14 cellular contexts compared by ENCODE assay signal in genomic region chr18:23977709-23978483, GRCh38. TPM values are rescaled to one million over a fixed set of nuclear protein-coding genes. Genes with fewer than 3 reads are reported as not detected.
DNase-seq lines count a peak whose midpoint lies in the region; ATAC-seq and TF ChIP-seq lines count a peak whose summit lies in the region.
"Had no signal": no experiment of that assay in that cellular context is flagged by ENCODE, and none has a peak within 500 bp of the region (broad histone marks: within the 10 kb centered on the region; RNA-seq: fewer than 3 reads in every experiment).

No MANE protein-coding gene starts in this region.

- TF ChIP-seq CTCF in CD4-positive, alpha-beta T cell (IDR thresholded peaks at IDR 0.05) = no peak

- no peak overlapping the region for H3K27ac ChIP-seq in CD4-positive, alpha-beta T cell (ENCODE audit: low read depth, low read length)
- no peak overlapping the region for H3K27ac ChIP-seq in right cardiac atrium (ENCODE audit: low read length)
- H3K27ac ChIP-seq: Peyer's patch had no signal

- H3K9me3 ChIP-seq in CD4-positive, alpha-beta T cell (ENCODE audit: control insufficient read depth, low read length) = no peaks in the 10 kb centered on the region
- H3K9me3 ChIP-seq in T-helper 17 cell (ENCODE audit: control insufficient read depth, low read length, poor library complexity, severe bottlenecking) (no peaks in the 10 kb centered on the region), right cardiac atrium (ENCODE audit: control insufficient read depth, low read length) (no peaks in the 10 kb centered on the region)
- H3K9me3 ChIP-seq: Peyer's patch had no signal

- peak overlapping the region; percentile 50 for H3K27ac Mint-ChIP-seq in CD4-positive, alpha-beta T cell
- peak overlapping the region; percentile 39 for H3K27ac Mint-ChIP-seq in T-helper 17 cell
- no peak overlapping the region for H3K27ac Mint-ChIP-seq in activated T-helper 2 cell treated with anti-CD3 and anti-CD28 coated beads, Interferon-gamma antibody, Interleukin-2, Interleukin-4, amounts not matched to agents 10 μg/mL and 5 μg/mL and 100 μg/mL, durations not matched to agents 14 hours and 24 hours and 36 hours

- no peaks in the 10 kb centered on the region for H3K36me3 Mint-ChIP-seq in CD4-positive, alpha-beta T cell (ENCODE audit: low read depth)
- peaks cover 9% of the 10 kb centered on the region for H3K36me3 Mint-ChIP-seq in T-helper 17 cell (ENCODE audit: low read depth)
- peaks cover 2% of the 10 kb centered on the region for H3K36me3 Mint-ChIP-seq in activated T-helper 2 cell treated with anti-CD3 and anti-CD28 coated beads, Interferon-gamma antibody, Interleukin-2, Interleukin-4, amounts not matched to agents 10 μg/mL and 5 μg/mL and 100 μg/mL, durations not matched to agents 14 hours and 24 hours and 36 hours (ENCODE audit: low read depth)

- 66% methylated on average over 1 of the region's 1 CpG for WGBS in right cardiac atrium

- peaks cover 55% of the 10 kb centered on the region for H3K4me1 Mint-ChIP-seq in CD4-positive, alpha-beta T cell (ENCODE audit: low read depth)
- peaks cover 18% of the 10 kb centered on the region for H3K4me1 Mint-ChIP-seq in T-helper 17 cell
- peaks cover 10% of the 10 kb centered on the region for H3K4me1 Mint-ChIP-seq in activated T-helper 2 cell treated with anti-CD3 and anti-CD28 coated beads, Interferon-gamma antibody, Interleukin-2, Interleukin-4, amounts not matched to agents 10 μg/mL and 5 μg/mL and 100 μg/mL, durations not matched to agents 14 hours and 24 hours and 36 hours (ENCODE audit: low read depth)

- peak overlapping the region; percentile 1 for H3K4me3 Mint-ChIP-seq in CD4-positive, alpha-beta T cell
- H3K4me3 Mint-ChIP-seq in T-helper 17 cell = peak overlapping the region; percentile 8
- H3K4me3 Mint-ChIP-seq in activated T-helper 2 cell treated with anti-CD3 and anti-CD28 coated beads, Interferon-gamma antibody, Interleukin-2, Interleukin-4, amounts not matched to agents 10 μg/mL and 5 μg/mL and 100 μg/mL, durations not matched to agents 14 hours and 24 hours and 36 hours (ENCODE audit: low read depth) = no peak overlapping the region

- CTCF ChIA-PET in CD4-positive, alpha-beta T cell (lab: Charles Lee) = no interaction called here

- H3K9me3 Mint-ChIP-seq in CD4-positive, alpha-beta T cell = peaks cover 5% of the 10 kb centered on the region
- H3K9me3 Mint-ChIP-seq in activated T-helper 2 cell treated with anti-CD3 and anti-CD28 coated beads, Interferon-gamma antibody, Interleukin-2, Interleukin-4, amounts not matched to agents 10 μg/mL and 5 μg/mL and 100 μg/mL, durations not matched to agents 14 hours and 24 hours and 36 hours = peaks cover 22% of the 10 kb centered on the region

- peak; percentile 98 for ATAC-seq in CD4-positive, alpha-beta T cell (ENCODE audit: poor library complexity)
- ATAC-seq in T-helper 17 cell (peak; percentile 83), right cardiac atrium (peak; percentile 48 to 76), GM18520 (IDR thresholded peaks at IDR 0.05; ENCODE audit: unreplicated experiment) (no peak), sciatic nerve (no peak)

- H3K27me3 ChIP-seq in CD4-positive, alpha-beta T cell (ENCODE audit: control insufficient read depth, insufficient read depth, low read length) = no peaks in the 10 kb centered on the region
- H3K27me3 ChIP-seq in right cardiac atrium (ENCODE audit: control insufficient read depth, insufficient read depth) = no peaks in the 10 kb centered on the region
- H3K27me3 ChIP-seq: Peyer's patch had no signal

- POLR2A ChIA-PET in CD4-positive, alpha-beta T cell (lab: Charles Lee) = interaction anchor here (0.5 to 1.7 kb wide), 9 partner anchors 11 to 66 kb away, joined by 3 to 9 read pairs (median 3); no protein-coding TSS in a partner anchor

- no peak overlapping the region for H3K4me3 ChIP-seq in right cardiac atrium (ENCODE audit: low read length)
- H3K4me3 ChIP-seq: Peyer's patch had no signal

- peak; percentile 63 for DNase-seq in CD1c-positive myeloid dendritic cell (ENCODE audit: extremely low spot score)
- peak in 1 of 10 experiments; percentile 18 for DNase-seq in CD4-positive, alpha-beta T cell
- DNase-seq in T-helper 17 cell = no peak
- no peak for DNase-seq in right cardiac atrium
- no peak for DNase-seq in activated T-helper 2 cell treated with anti-CD3 and anti-CD28 coated beads, Interferon-gamma antibody, Interleukin-2, Interleukin-4, amounts not matched to agents 10 μg/mL and 5 μg/mL and 100 μg/mL, durations not matched to agents 14 hours and 24 hours and 36 hours (ENCODE audit: low spot score)
- DNase-seq in sciatic nerve (ENCODE audit: low spot score) = no peak
- DNase-seq: activated gamma-delta T cell, DMS 273 treated with DMSO at 0.1 percent for 48 hours, foreskin fibroblast, H7, NCI-H446, substantia nigra had no signal

- H3K27me3 Mint-ChIP-seq in CD4-positive, alpha-beta T cell = no peaks in the 10 kb centered on the region
- no peaks in the 10 kb centered on the region for H3K27me3 Mint-ChIP-seq in T-helper 17 cell
- H3K27me3 Mint-ChIP-seq in activated T-helper 2 cell treated with anti-CD3 and anti-CD28 coated beads, Interferon-gamma antibody, Interleukin-2, Interleukin-4, amounts not matched to agents 10 μg/mL and 5 μg/mL and 100 μg/mL, durations not matched to agents 14 hours and 24 hours and 36 hours (ENCODE audit: low read depth) = peaks cover 46% of the 10 kb centered on the region

- peaks cover 2% of the 10 kb centered on the region for H3K4me1 ChIP-seq in right cardiac atrium (ENCODE audit: control insufficient read depth, insufficient read depth, low read length)

- intact Hi-C loops in CD4-positive, alpha-beta T cell (cut with DNase I, micrococcal nuclease) = no loop called here
- intact Hi-C loops in right cardiac atrium (cut with DNase I) = no loop called here
- intact Hi-C loops in activated T-helper 2 cell treated with anti-CD3 and anti-CD28 coated beads, Interferon-gamma antibody, Interleukin-2, Interleukin-4, amounts not matched to agents 10 μg/mL and 5 μg/mL and 100 μg/mL, durations not matched to agents 14 hours and 24 hours and 36 hours (cut with micrococcal nuclease) = no loop called here
- intact Hi-C loops in sciatic nerve (cut with DNase I) = no loop called here

RNA-seq across cellular contexts. Expression of gene TTC39C, which starts 36.7 kb away (rescaled TPM):
- 10 to 100 TPM; 82.6 to 91.8 TPM for total RNA-seq in CD4-positive, alpha-beta T cell
- total RNA-seq in T-helper 17 cell = 100 to 1,000 TPM; 187 to 226 TPM
- 10 to 100 TPM in 1 of 4 donors, 1 to 10 TPM in 3; 4.1 to 11.0 (median 6.0) TPM for total RNA-seq in right cardiac atrium
- 2.8 TPM for polyA plus RNA-seq in right cardiac atrium
- total RNA-seq in activated T-helper 2 cell treated with anti-CD3 and anti-CD28 coated beads, Interferon-gamma antibody, Interleukin-2, Interleukin-4, amounts not matched to agents 10 μg/mL and 5 μg/mL and 100 μg/mL, durations not matched to agents 14 hours and 24 hours and 36 hours = 14.3 and 20.1 TPM in 2 replicates
- total RNA-seq in sciatic nerve = 20.6 TPM

Comparison
In these comparisons a context has a peak if more than half of its experiments do, and no peak if none do; other contexts are left out.
1. ATAC-seq: peak in CD4-positive, alpha-beta T cell (single experiment), T-helper 17 cell (single experiment) and right cardiac atrium (2 of 2); none in GM18520 (single experiment) and sciatic nerve (single experiment).